Comparison of ENCODE assay signal across 8 cellular contexts in genomic region chr9:128412120-128412790, GRCh38. TPM values are rescaled to one million over a fixed set of nuclear protein-coding genes. Genes with fewer than 3 reads are reported as not detected.
DNase-seq lines count a peak whose midpoint lies in the region; ATAC-seq and TF ChIP-seq lines count a peak whose summit lies in the region.

No MANE protein-coding gene starts in this region.

- H3K27ac ChIP-seq in WERI-Rb-1 (peak overlapping the region; percentile 74), lung (ENCODE audit: low read depth in 1 of 2, low read length in 1 of 2) (no peak overlapping the region)

- H3K27me3 ChIP-seq in WERI-Rb-1 (ENCODE audit: insufficient read depth, low read depth, severe bottlenecking) (no peaks in the 10 kb centered on the region), lung (ENCODE audit: control insufficient read depth, insufficient read depth) (no peaks in the 10 kb centered on the region)

- H3K27ac Mint-ChIP-seq in chondrocyte (ENCODE audit: unreplicated experiment) = no peak overlapping the region

- H3K36me3 Mint-ChIP-seq in chondrocyte (ENCODE audit: low read depth) = peaks cover 1% of the 10 kb centered on the region

- in situ Hi-C loops in G401 (cut with HindIII; ENCODE audit: low sequenced_read_pairs) = no loop called here

- H3K27me3 Mint-ChIP-seq in chondrocyte (ENCODE audit: low read depth) = peaks cover 30% of the 10 kb centered on the region

- 15 to 16% methylated on average over 13 of the region's 13 CpGs for WGBS in lung, 2 donors

- DNase-seq in G401 (ENCODE audit: low spot score) (peak; percentile 51), NCI-H128 (lab: John Stamatoyannopoulos, UW; ENCODE audit: unreplicated experiment) (peak; percentile 88), WERI-Rb-1 (peak; percentile 98), chondrocyte (ENCODE audit: low spot score) (no peak), lung (ENCODE audit: low spot score) (peak; percentile 35)
- peak; percentile 62 for DNase-seq in stimulated activated naive CD8-positive, alpha-beta T cell treated with anti-CD3 and anti-CD28 coated beads, Interleukin-15, Interleukin-2, amounts not matched to agents 100 U/mL and 50 U/mL, for 24 hours

- H3K36me3 ChIP-seq in WERI-Rb-1 = no peaks in the 10 kb centered on the region
- no peaks in the 10 kb centered on the region for H3K36me3 ChIP-seq in lung (ENCODE audit: control insufficient read depth in 2 of 2, insufficient read depth in 2 of 2, low read length in 2 of 2)

- H3K9me3 ChIP-seq in WERI-Rb-1 (ENCODE audit: severe bottlenecking) = no peaks in the 10 kb centered on the region
- no peaks in the 10 kb centered on the region for H3K9me3 ChIP-seq in lung (ENCODE audit: control insufficient read depth in 2 of 2, insufficient read depth in 1 of 2, low read length in 1 of 2)

- TF ChIP-seq CTCF in WERI-Rb-1 (IDR thresholded peaks at IDR 0.05; ENCODE audit: low read depth, low read length) (peak; percentile 98), chondrocyte (IDR thresholded peaks at IDR 0.05) (peak; percentile 77), lung (IDR thresholded peaks at IDR 0.05; ENCODE audit: control extremely low read depth, extremely low read depth) (peak; percentile 18)

- no peaks in the 10 kb centered on the region for H3K4me1 Mint-ChIP-seq in chondrocyte (ENCODE audit: low read depth)

- peaks cover 0 to 2% of the 10 kb centered on the region in 2 donors for H3K4me1 ChIP-seq in lung (ENCODE audit: control insufficient read depth in 2 of 2, insufficient read depth in 2 of 2, low read length in 2 of 2)

- ATAC-seq in lung (ENCODE audit: insufficient read depth, low FRiP score) (peak; percentile 69), HG02798 (IDR thresholded peaks at IDR 0.05; ENCODE audit: poor library complexity, unreplicated experiment) (no peak), HG03196 (IDR thresholded peaks at IDR 0.05; ENCODE audit: unreplicated experiment) (no peak)
- peak; percentile 35 for ATAC-seq in stimulated activated naive CD8-positive, alpha-beta T cell treated with anti-CD3 and anti-CD28 coated beads, Interleukin-15, Interleukin-2, amounts not matched to agents 100 U/mL and 50 U/mL, for 24 hours

- no peaks in the 10 kb centered on the region for H3K9me3 Mint-ChIP-seq in chondrocyte (ENCODE audit: low read depth)

- no peak overlapping the region for H3K4me3 Mint-ChIP-seq in chondrocyte (ENCODE audit: unreplicated experiment)

- H3K4me3 ChIP-seq in WERI-Rb-1 (ENCODE audit: low read depth, low read length) (no peak overlapping the region), lung (no peak overlapping the region)

RNA-seq across cellular contexts. Expression of gene CERCAM, which starts 8.4 kb away (rescaled TPM):
- 10.6 and 11.9 TPM in 2 replicates for total RNA-seq in G401 (2014; rRNA removed; shearing (Covaris generic))
- total RNA-seq in chondrocyte (217 to 282 TPM (median 280 TPM) in 3 replicates), lung (10 to 100 TPM; 17.9 to 27.5 TPM)
- polyA plus RNA-seq in lung = 10 to 100 TPM in 1 of 2 donors, 1 to 10 TPM in 1; 6.0 to 10.7 TPM

RNA-seq across cellular contexts. Expression of gene URM1, which starts 41.1 kb away (rescaled TPM):
- total RNA-seq in G401 (2014; rRNA removed; shearing (Covaris generic)) = 58.2 and 61.5 TPM in 2 replicates
- 50.5 to 60.6 TPM (median 57.6 TPM) in 3 replicates for total RNA-seq in chondrocyte
- 10 to 100 TPM; 57.1 to 67.2 TPM for total RNA-seq in lung
- 10 to 100 TPM; 35.1 to 65.6 TPM for polyA plus RNA-seq in lung

RNA-seq across cellular contexts. Expression of gene ODF2, which starts 43.6 kb away (rescaled TPM):
- total RNA-seq in G401 (2014; rRNA removed; shearing (Covaris generic)) = 52.9 and 60.7 TPM in 2 replicates
- 25.6 to 34.1 TPM (median 28.7 TPM) in 3 replicates for total RNA-seq in chondrocyte
- 10 to 100 TPM; 31.3 to 34.4 TPM for total RNA-seq in lung
- polyA plus RNA-seq in lung = 10 to 100 TPM; 13.4 to 21.4 TPM

Comparison
In these comparisons a context has a peak if more than half of its experiments do, and no peak if none do; other contexts are left out.
1. CTCF ChIP-seq: peak in every context shown above with its lines; median percentile 98 in WERI-Rb-1; 77 in chondrocyte; 18 in lung.
2. ATAC-seq: peak in lung (single experiment) and stimulated activated naive CD8-positive, alpha-beta T cell treated with anti-CD3 and anti-CD28 coated beads, Interleukin-15, Interleukin-2, amounts not matched to agents 100 U/mL and 50 U/mL, for 24 hours (single experiment); none in HG02798 (single experiment) and HG03196 (single experiment).